ENCODE assay signal across 8 cellular contexts in the genomic region with DNA sequence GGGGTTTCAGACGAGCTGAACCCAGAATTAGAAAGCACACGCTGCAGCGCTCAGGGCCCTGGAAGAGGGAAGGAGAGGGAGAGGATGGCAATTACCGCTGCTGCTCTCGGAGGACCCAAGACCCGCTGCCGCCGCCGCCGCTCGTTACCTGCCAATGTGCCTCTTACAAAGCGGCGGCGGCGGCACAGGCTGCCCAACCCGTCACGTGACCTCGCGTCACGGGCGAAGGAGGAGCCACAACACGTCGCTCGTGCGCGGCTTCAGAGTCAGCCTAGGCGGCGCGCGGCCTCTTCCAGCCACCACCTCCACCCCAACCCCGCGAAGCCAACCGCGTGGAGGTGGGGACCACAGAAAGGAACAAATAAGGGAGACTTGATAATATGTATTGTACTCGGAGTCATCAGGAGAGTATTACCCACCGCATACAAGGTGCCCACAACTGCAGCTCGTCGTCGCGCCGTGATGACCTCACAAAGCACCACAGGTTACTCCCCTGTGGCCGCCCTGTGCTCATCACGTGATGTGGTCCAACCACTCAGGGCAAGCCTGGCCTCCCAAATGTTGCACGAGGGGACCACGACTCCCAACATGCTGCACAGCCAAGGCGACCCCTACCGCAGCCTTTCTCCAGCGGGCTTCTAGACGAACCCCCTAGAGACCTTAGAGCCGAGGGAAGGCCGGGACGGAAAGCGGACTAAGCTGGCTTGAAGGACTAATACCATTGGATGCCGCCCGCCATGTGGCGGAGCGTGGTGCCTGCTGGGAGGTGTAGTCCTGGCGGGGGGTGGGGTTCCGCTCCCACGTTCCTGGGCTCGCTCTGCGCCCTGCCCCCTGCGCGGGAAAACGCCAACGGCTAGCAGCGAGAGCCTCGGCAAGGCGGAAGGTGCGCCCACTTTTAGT. TPM values are rescaled to one million over a fixed set of nuclear protein-coding genes. Genes with fewer than 3 reads are reported as not detected.
DNase-seq lines count a peak whose midpoint lies in the region; ATAC-seq and TF ChIP-seq lines count a peak whose summit lies in the region.

A gene with protein sequence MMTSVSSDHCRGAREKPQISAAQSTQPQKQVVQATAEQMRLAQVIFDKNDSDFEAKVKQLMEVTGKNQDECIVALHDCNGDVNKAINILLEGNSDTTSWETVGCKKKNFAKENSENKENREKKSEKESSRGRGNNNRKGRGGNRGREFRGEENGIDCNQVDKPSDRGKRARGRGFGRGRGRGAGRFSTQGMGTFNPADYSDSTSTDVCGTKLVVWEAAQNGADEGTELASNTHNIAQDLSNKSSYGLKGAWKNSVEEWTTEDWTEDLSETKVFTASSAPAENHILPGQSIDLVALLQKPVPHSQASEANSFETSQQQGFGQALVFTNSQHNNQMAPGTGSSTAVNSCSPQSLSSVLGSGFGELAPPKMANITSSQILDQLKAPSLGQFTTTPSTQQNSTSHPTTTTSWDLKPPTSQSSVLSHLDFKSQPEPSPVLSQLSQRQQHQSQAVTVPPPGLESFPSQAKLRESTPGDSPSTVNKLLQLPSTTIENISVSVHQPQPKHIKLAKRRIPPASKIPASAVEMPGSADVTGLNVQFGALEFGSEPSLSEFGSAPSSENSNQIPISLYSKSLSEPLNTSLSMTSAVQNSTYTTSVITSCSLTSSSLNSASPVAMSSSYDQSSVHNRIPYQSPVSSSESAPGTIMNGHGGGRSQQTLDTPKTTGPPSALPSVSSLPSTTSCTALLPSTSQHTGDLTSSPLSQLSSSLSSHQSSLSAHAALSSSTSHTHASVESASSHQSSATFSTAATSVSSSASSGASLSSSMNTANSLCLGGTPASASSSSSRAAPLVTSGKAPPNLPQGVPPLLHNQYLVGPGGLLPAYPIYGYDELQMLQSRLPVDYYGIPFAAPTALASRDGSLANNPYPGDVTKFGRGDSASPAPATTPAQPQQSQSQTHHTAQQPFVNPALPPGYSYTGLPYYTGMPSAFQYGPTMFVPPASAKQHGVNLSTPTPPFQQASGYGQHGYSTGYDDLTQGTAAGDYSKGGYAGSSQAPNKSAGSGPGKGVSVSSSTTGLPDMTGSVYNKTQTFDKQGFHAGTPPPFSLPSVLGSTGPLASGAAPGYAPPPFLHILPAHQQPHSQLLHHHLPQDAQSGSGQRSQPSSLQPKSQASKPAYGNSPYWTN (minus strand): TSS at position 158 of the 900 bp plus-strand sequence. CDS start 31,739 bp downstream, outside the sequence.

- H3K27ac Mint-ChIP-seq in activated CD4-positive, alpha-beta T cell treated with anti-CD3 and anti-CD28 coated beads for 36 hours, result peak within 1 kb of the TSS; percentile 99

- peaks cover 11% of the 10 kb centered on the region for H3K36me3 Mint-ChIP-seq in activated CD4-positive, alpha-beta T cell treated with anti-CD3 and anti-CD28 coated beads for 36 hours (ENCODE audit: low read depth)

- CTCF ChIA-PET in activated CD4-positive, alpha-beta T cell treated with anti-CD3 and anti-CD28 coated beads for 36 hours (lab: Charles Lee), result interaction anchor here (0.6 to 1.5 kb wide), 4 partner anchors 25 to 650 kb away, joined by 3 to 7 read pairs (median 4); no protein-coding TSS in a partner anchor

- POLR2A ChIA-PET in activated CD4-positive, alpha-beta T cell treated with anti-CD3 and anti-CD28 coated beads for 36 hours (lab: Charles Lee), result interaction anchor here (0.5 to 2.1 kb wide), 8 partner anchors 25 to 1046 kb away, joined by 3 to 10 read pairs (median 4); a partner anchor contains a TSS

- no peaks in the 10 kb centered on the region for H3K9me3 Mint-ChIP-seq in activated CD4-positive, alpha-beta T cell treated with anti-CD3 and anti-CD28 coated beads for 36 hours (ENCODE audit: low read depth)

- peak within 1 kb of the TSS; percentile 97 for H3K4me3 ChIP-seq in choroid plexus epithelial cell (ENCODE audit: low read depth, low read length)

- TF ChIP-seq POLR2A in GM19193 (IDR thresholded peaks at IDR 0.05; ENCODE audit: extremely low read depth, insufficient read depth, insufficient read length), result peak; percentile 95

- peak; percentile 84 for ATAC-seq in HG03439 (IDR thresholded peaks at IDR 0.05; ENCODE audit: unreplicated experiment)
- ATAC-seq in activated CD4-positive, alpha-beta T cell treated with anti-CD3 and anti-CD28 coated beads for 36 hours, result peak; percentile 84

- peaks cover 38% of the 10 kb centered on the region for H3K4me1 Mint-ChIP-seq in activated CD4-positive, alpha-beta T cell treated with anti-CD3 and anti-CD28 coated beads for 36 hours

- DNase-seq in Ammon's horn (ENCODE audit: low spot score) (peak; percentile 99), NCI-H510A treated with DMSO at 0.1 percent for 48 hours (lab: John Stamatoyannopoulos, UW) (peak; percentile 89), choroid plexus epithelial cell (ENCODE audit: low read depth) (peak; percentile 98), kidney tubule cell (ENCODE audit: low spot score) (peak; percentile 97)
- DNase-seq in activated CD4-positive, alpha-beta T cell treated with anti-CD3 and anti-CD28 coated beads for 36 hours, result peak; percentile 98
- peak; percentile 89 to 99 (median 96) for DNase-seq in stimulated activated CD4-positive, alpha-beta T cell treated with anti-CD3 and anti-CD28 coated beads, Interleukin-1b, Interleukin-23, amount 100 ng/mL, for 24 hours (ENCODE audit: low read depth in 4 of 4, low spot score in 1 of 4)

- H3K27me3 Mint-ChIP-seq in activated CD4-positive, alpha-beta T cell treated with anti-CD3 and anti-CD28 coated beads for 36 hours, result no peaks in the 10 kb centered on the region

- TF ChIP-seq CTCF in choroid plexus epithelial cell (conservative IDR thresholded peaks at IDR 0.05; ENCODE audit: low read depth, low read length), result no peak

- H3K4me3 Mint-ChIP-seq in activated CD4-positive, alpha-beta T cell treated with anti-CD3 and anti-CD28 coated beads for 36 hours, result peak within 1 kb of the TSS; percentile 90

- intact Hi-C loops in activated CD4-positive, alpha-beta T cell treated with anti-CD3 and anti-CD28 coated beads for 36 hours (cut with DNase I, micrococcal nuclease), result loop anchor here (1.0 to 10.0 kb wide), 16 partner anchors 25 to 1048 kb away; a partner anchor contains a TSS

RNA-seq across cellular contexts. Expression of the gene that starts here (rescaled TPM):
- total RNA-seq in activated CD4-positive, alpha-beta T cell treated with anti-CD3 and anti-CD28 coated beads for 36 hours, result 10 to 100 TPM; 42.7 to 50.8 TPM

Comparison
In these comparisons a context has a peak if more than half of its experiments do, and no peak if none do; other contexts are left out.
1. Peak in every context shown above with its lines: DNase-seq, ATAC-seq and H3K4me3 ChIP-seq.